ENCODE assay signal across 17 cellular contexts in the genomic region with DNA sequence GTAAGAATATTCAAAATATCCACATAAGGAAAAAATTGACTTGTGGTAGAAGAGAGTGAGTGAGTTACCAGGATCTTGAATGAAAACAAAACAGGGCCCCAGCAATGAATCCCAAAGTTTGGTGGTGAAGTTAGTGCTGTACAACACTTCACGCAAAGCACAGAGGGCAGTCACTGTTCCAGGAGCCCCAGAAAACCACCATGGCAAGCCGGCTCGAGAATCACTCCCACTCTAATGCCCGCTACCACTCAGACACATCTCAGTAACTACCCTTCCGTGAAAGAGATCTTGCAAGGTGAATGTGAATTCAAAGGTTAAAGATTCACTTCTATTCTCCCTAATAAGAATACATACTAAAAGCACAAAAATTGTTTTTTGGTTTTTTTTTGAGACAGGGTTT.
"Had no signal": no experiment of that assay in that cellular context is flagged by ENCODE, and none has a peak within 500 bp of the region (broad histone marks: within the 10 kb centered on the region; RNA-seq: fewer than 3 reads in every experiment).

No MANE protein-coding gene starts in this region.

- H3K27me3 ChIP-seq: foreskin keratinocyte, hepatocyte, right atrium auricular region, suprapubic skin, tibial artery, upper lobe of right lung, vagina had no signal

- H3K9me3 Mint-ChIP-seq: naive B cell, neural crest cell had no signal

- DNase-seq: dermis blood vessel endothelial cell; foreskin keratinocyte; kidney; left colon; mesendoderm; naive B cell; small intestine; stimulated activated CD4-positive, alpha-beta T cell treated with anti-CD3 and anti-CD28 coated beads, Interleukin-12 subunit alpha, Interleukin-12 subunit beta, amount 100 ng/mL, for 4 hours; stimulated activated CD4-positive, alpha-beta T cell treated with anti-CD3 and anti-CD28 coated beads, Interleukin-2, amount 100 ng/mL, for 48 hours; stimulated activated naive CD8-positive, alpha-beta T cell treated with anti-CD3 and anti-CD28 coated beads, Interleukin-15, Interleukin-2, amounts not matched to agents 100 U/mL and 50 U/mL, for 24 hours had no signal

- H3K4me3 ChIP-seq: hepatocyte, right atrium auricular region, suprapubic skin, tibial artery, upper lobe of right lung, vagina had no signal

- H3K27ac ChIP-seq: foreskin keratinocyte, hepatocyte, right atrium auricular region, suprapubic skin, upper lobe of right lung, vagina had no signal

- ATAC-seq: foreskin keratinocyte; left colon; stimulated activated naive CD8-positive, alpha-beta T cell treated with anti-CD3 and anti-CD28 coated beads, Interleukin-15, Interleukin-2, amounts not matched to agents 100 U/mL and 50 U/mL, for 24 hours; upper lobe of right lung had no signal

- H3K4me3 Mint-ChIP-seq: naive B cell, neural crest cell had no signal

- H3K9me3 ChIP-seq: right atrium auricular region, suprapubic skin, tibial artery, upper lobe of right lung, vagina had no signal

- H3K27me3 Mint-ChIP-seq: naive B cell had no signal

- H3K36me3 Mint-ChIP-seq: naive B cell had no signal

- H3K36me3 ChIP-seq: right atrium auricular region, suprapubic skin, tibial artery, upper lobe of right lung, vagina had no signal

- H3K4me1 ChIP-seq: foreskin keratinocyte, upper lobe of right lung had no signal
